8 cellular contexts compared by ENCODE assay signal in genomic region chr10:71641986-71642385, GRCh38.
"Had no signal": no experiment of that assay in that cellular context is flagged by ENCODE, and none has a peak within 500 bp of the region (broad histone marks: within the 10 kb centered on the region; RNA-seq: fewer than 3 reads in every experiment).

No MANE protein-coding gene starts in this region.

- DNase-seq: IMR-90, KBM-7, KG1 had no signal

- H3K27me3 Mint-ChIP-seq: IgD-negative memory B cell had no signal

- H3K9ac ChIP-seq: KMS-11 had no signal

- H3K4me2 ChIP-seq: KMS-11 had no signal

- H3K27ac ChIP-seq: HL-60, KMS-11 had no signal

- ATAC-seq: HepG2, K562 had no signal

- H3K4me3 ChIP-seq: K562 had no signal

- H3K27ac Mint-ChIP-seq: IgD-negative memory B cell had no signal

- H3K9me3 Mint-ChIP-seq: IgD-negative memory B cell had no signal

- H3K4me3 Mint-ChIP-seq: IgD-negative memory B cell had no signal

- H3K36me3 Mint-ChIP-seq: IgD-negative memory B cell had no signal
